15 cellular contexts compared by ENCODE assay signal in genomic region chr5:142743677-142744441, GRCh38. TPM values are rescaled to one million over a fixed set of nuclear protein-coding genes. Genes with fewer than 3 reads are reported as not detected.
DNase-seq lines count a peak whose midpoint lies in the region; ATAC-seq and TF ChIP-seq lines count a peak whose summit lies in the region.
"Had no signal": no experiment of that assay in that cellular context is flagged by ENCODE, and none has a peak within 500 bp of the region (broad histone marks: within the 10 kb centered on the region; RNA-seq: fewer than 3 reads in every experiment).

No MANE protein-coding gene starts in this region.

- H2BK120ac ChIP-seq in H9 (ENCODE audit: low read depth, low read length, poor library complexity, severe bottlenecking) = no peak overlapping the region

- no peaks in the 10 kb centered on the region for H3K79me2 ChIP-seq in H9 (ENCODE audit: insufficient read depth, low read length)

- no peak overlapping the region for H3K56ac ChIP-seq in H9 (ENCODE audit: insufficient read length, low read depth, low read length)

- peaks cover 11 to 25% of the 10 kb centered on the region in 2 experiments for H3K4me1 Mint-ChIP-seq in H9
- H3K4me1 Mint-ChIP-seq in effector memory CD8-positive, alpha-beta T cell (ENCODE audit: low read depth in 2 of 2) = peaks cover 4 to 11% of the 10 kb centered on the region in 2 donors

- no peak overlapping the region for H4K5ac ChIP-seq in H9 (ENCODE audit: insufficient read length, low read depth, low read length)

- no peak overlapping the region for H4K8ac ChIP-seq in H9 (replicated peaks; ENCODE audit: insufficient read length, low read depth, low read length)

- no peaks in the 10 kb centered on the region for H3K23me2 ChIP-seq in H9 (ENCODE audit: insufficient read length, low read depth, low read length, poor library complexity, severe bottlenecking)

- no peak overlapping the region for H4K91ac ChIP-seq in H9 (ENCODE audit: insufficient read length, low read depth, low read length)

- H3K27me3 ChIP-seq in H9 (ENCODE audit: insufficient read depth, low read length) (no peaks in the 10 kb centered on the region), left ventricle myocardium inferior (ENCODE audit: low read depth) (no peaks in the 10 kb centered on the region)
- H3K27me3 ChIP-seq: left lung had no signal

- H3K36me3 ChIP-seq in left ventricle myocardium inferior = no peaks in the 10 kb centered on the region
- H3K36me3 ChIP-seq: left lung had no signal

- WGBS in H9 (ENCODE audit: extremely low coverage, insufficient read length, low lambda C conversion rate) = no CpG with 5 or more reads among the region's 6 CpGs

- H3K9me3 Mint-ChIP-seq in H9 = no peaks in the 10 kb centered on the region
- no peaks in the 10 kb centered on the region for H3K9me3 Mint-ChIP-seq in effector memory CD8-positive, alpha-beta T cell
- H3K9me3 Mint-ChIP-seq: T-cell had no signal

- peak; percentile 20 for ATAC-seq in sciatic nerve
- ATAC-seq in effector memory CD8-positive, alpha-beta T cell (replicated peaks) = no peak
- ATAC-seq: left lung, T-cell had no signal

- H2AFZ ChIP-seq in H9 (ENCODE audit: low read length) = no peak overlapping the region

- H3K9me3 ChIP-seq in H9 (ENCODE audit: control insufficient read depth, low read depth, low read length) = no peaks in the 10 kb centered on the region
- H3K9me3 ChIP-seq in left ventricle myocardium inferior (replicated peaks) = no peaks in the 10 kb centered on the region
- H3K9me3 ChIP-seq: left lung had no signal

- no peak overlapping the region for H2BK12ac ChIP-seq in H9 (ENCODE audit: insufficient read length, low read depth, low read length)

- DNase-seq in H9 = no peak
- peak; percentile 22 for DNase-seq in astrocyte of the spinal cord (ENCODE audit: low read depth, low spot score)
- no peak for DNase-seq in left ventricle myocardium inferior
- no peak for DNase-seq in sciatic nerve (ENCODE audit: low spot score)
- DNase-seq in effector memory CD8-positive, alpha-beta T cell = no peak
- no peak for DNase-seq in activated CD4-positive, alpha-beta T cell treated with anti-CD3 and anti-CD28 coated beads for 4 hours
- DNase-seq in inferior parietal cortex (ENCODE audit: extremely low spot score) = no peak
- DNase-seq in DMS79 (lab: John Stamatoyannopoulos, UW) = no peak
- DNase-seq: effector CD4-positive, alpha-beta T cell; left lung; NCI-H2171 treated with DMSO at 0.1 percent for 48 hours; stimulated activated CD4-positive, alpha-beta T cell treated with anti-CD3 and anti-CD28 coated beads, Interleukin-2, amount 100 ng/mL, for 48 hours; T-cell had no signal

- no peak overlapping the region for H2BK15ac ChIP-seq in H9 (ENCODE audit: low read depth, low read length)

- TF ChIP-seq CTCF in H9 (conservative IDR thresholded peaks at IDR 0.05) = no peak
- no peak for TF ChIP-seq CTCF in astrocyte of the spinal cord (IDR thresholded peaks at IDR 0.05; ENCODE audit: low read depth, low read length)
- no peak for TF ChIP-seq CTCF in left ventricle myocardium inferior (IDR thresholded peaks at IDR 0.05; ENCODE audit: borderline replicate concordance)

- H4K20me1 ChIP-seq in H9 (ENCODE audit: control insufficient read depth, insufficient read depth, insufficient read length) = no peaks in the 10 kb centered on the region

- no peak overlapping the region for H3K9ac ChIP-seq in H9 (ENCODE audit: extremely low read depth, insufficient read length, low read length)

- H2BK20ac ChIP-seq in H9 (ENCODE audit: low read depth, low read length, poor library complexity, severe bottlenecking) = no peak overlapping the region

- intact Hi-C loops in left ventricle myocardium inferior (cut with micrococcal nuclease) (no loop called here), sciatic nerve (cut with DNase I) (no loop called here)

- H3K18ac ChIP-seq in H9 (ENCODE audit: insufficient read length, low read depth, low read length) = no peak overlapping the region

- H3K27me3 Mint-ChIP-seq in H9 (ENCODE audit: low read depth) = no peaks in the 10 kb centered on the region
- H3K27me3 Mint-ChIP-seq in effector memory CD8-positive, alpha-beta T cell = peaks cover 0 to 20% of the 10 kb centered on the region in 2 donors

- H3K36me3 Mint-ChIP-seq in H9 (ENCODE audit: insufficient read depth in 1 of 3, low read depth in 3 of 3) = peaks cover 0 to 28% (median 3%) of the 10 kb centered on the region in 3 experiments; a peak in 3 of 7 replicates
- no peaks in the 10 kb centered on the region for H3K36me3 Mint-ChIP-seq in effector memory CD8-positive, alpha-beta T cell (ENCODE audit: insufficient read depth)
- H3K36me3 Mint-ChIP-seq: T-cell had no signal

- H2BK5ac ChIP-seq in H9 (ENCODE audit: insufficient read length, low read length) = no peak overlapping the region

- H3K4me2 ChIP-seq in H9 (ENCODE audit: insufficient read depth, insufficient read length, low read length) = no peak overlapping the region

- H3K4me1 ChIP-seq in H9 (ENCODE audit: insufficient read depth, low read length) (peaks cover 7% of the 10 kb centered on the region; the same call in 1 of the 2 replicates), left ventricle myocardium inferior (peaks cover 79% of the 10 kb centered on the region)

- peak overlapping the region; percentile 3 to 38 (median 29); a peak in 5 of 7 replicates for H3K27ac Mint-ChIP-seq in H9
- peak overlapping the region in 1 of 2 donors; percentile 5 for H3K27ac Mint-ChIP-seq in effector memory CD8-positive, alpha-beta T cell

- no peak overlapping the region for H3T11ph ChIP-seq in H9 (ENCODE audit: low read length)

- no peaks in the 10 kb centered on the region for H3K79me1 ChIP-seq in H9 (ENCODE audit: insufficient read depth, low read depth, low read length, poor library complexity, severe bottlenecking)

- no peak overlapping the region for H2AK5ac ChIP-seq in H9 (ENCODE audit: insufficient read length, low read length)

- no peak overlapping the region for H3K4ac ChIP-seq in H9 (ENCODE audit: low read depth, low read length)

- peak overlapping the region in 1 of 2 experiments; percentile 8; a peak in 1 of 5 replicates for H3K4me3 Mint-ChIP-seq in H9
- H3K4me3 Mint-ChIP-seq in effector memory CD8-positive, alpha-beta T cell = no peak overlapping the region
- H3K4me3 Mint-ChIP-seq: T-cell had no signal

- H3K4me3 ChIP-seq in astrocyte of the spinal cord (ENCODE audit: low read depth, low read length) (no peak overlapping the region), left ventricle myocardium inferior (no peak overlapping the region)
- H3K4me3 ChIP-seq: left lung had no signal

- H3K23ac ChIP-seq in H9 (ENCODE audit: insufficient read length, low read depth, low read length) = no peak overlapping the region

- H3K14ac ChIP-seq in H9 (ENCODE audit: insufficient read depth, low read length) = no peak overlapping the region

- H3K27ac ChIP-seq in H9 (ENCODE audit: insufficient read length, low read depth, low read length) = no peak overlapping the region
- peak overlapping the region; percentile 88 for H3K27ac ChIP-seq in left ventricle myocardium inferior (replicated peaks)
- H3K27ac ChIP-seq: HL-60 had no signal

- in situ Hi-C loops in astrocyte of the spinal cord (cut with HindIII; ENCODE audit: low sequenced_read_pairs) = no loop called here

RNA-seq across cellular contexts. Expression of gene ARHGAP26, which starts 26.3 kb away (rescaled TPM):
- 13.8 and 15.2 TPM in 2 replicates for total RNA-seq in H9 (2021)
- 35.7 TPM for total RNA-seq in left ventricle myocardium inferior
- total RNA-seq in sciatic nerve = 71.6 TPM

RNA-seq across cellular contexts. Expression of gene FGF1, which starts 58.0 kb away (rescaled TPM):
- total RNA-seq in H9 (2021) (3.2 and 4.6 TPM in 2 replicates), left ventricle myocardium inferior (59.9 TPM), sciatic nerve (316 TPM)
- total RNA-seq: T-cell, ureter had no signal

Comparison
In these comparisons a context has a peak if more than half of its experiments do, and no peak if none do; other contexts are left out.
1. RNA of gene FGF1, which starts 58.0 kb away (total RNA-seq): 316 TPM in sciatic nerve (single experiment) and 59.9 TPM in left ventricle myocardium inferior (single experiment); 3.2 to 4.6 TPM in H9; every median in the first group is over 10 times any median in the second.